In genomic region chr20:62331347-62331746, GRCh38 we compare ENCODE assay signal across 21 cellular contexts.
"Had no signal": no experiment of that assay in that cellular context is flagged by ENCODE, and none has a peak within 500 bp of the region (broad histone marks: within the 10 kb centered on the region; RNA-seq: fewer than 3 reads in every experiment).

No MANE protein-coding gene starts in this region.

- H3K4me1 Mint-ChIP-seq: mesothelial cell of epicardium; natural killer cell; stimulated activated naive CD8-positive, alpha-beta T cell treated with anti-CD3 and anti-CD28 coated beads, Interleukin-15, amount 100 ng/mL, for 72 hours had no signal

- H3K4me1 ChIP-seq: lower lobe of right lung, parathyroid adenoma, prostate gland, sigmoid colon, testis, transverse colon had no signal

- H3K4me3 ChIP-seq: coronary artery, lower lobe of right lung, prostate gland, sigmoid colon, skin epidermis, testis, transverse colon had no signal

- H3K9ac ChIP-seq: parathyroid adenoma had no signal

- DNase-seq: effector CD8-positive, alpha-beta T cell; foreskin melanocyte; head of caudate nucleus; hypothalamus; kidney glomerular epithelial cell; lower lobe of right lung; natural killer cell; sigmoid colon; stimulated activated CD4-positive, alpha-beta T cell treated with anti-CD3 and anti-CD28 coated beads, Interleukin-2, amount 100 ng/mL, for 24 hours; stimulated activated CD4-positive, alpha-beta T cell treated with anti-CD3 and anti-CD28 coated beads, Interleukin-4, amount 100 ng/mL, for 4 hours; stimulated activated naive B cell treated with anti-CD40 and anti-IgM and Interleukin-4, amounts not matched to agents 10 μg/mL and 1 μg/mL and 100 μg/mL, for 72 hours; stimulated activated naive CD8-positive, alpha-beta T cell treated with anti-CD3 and anti-CD28 coated beads, Interleukin-15, amount 100 ng/mL, for 72 hours; testis; transverse colon had no signal

- H3K27me3 Mint-ChIP-seq: memory B cell; stimulated activated naive B cell treated with anti-CD40 and anti-IgM and Interleukin-4, amounts not matched to agents 10 μg/mL and 1 μg/mL and 100 μg/mL, for 72 hours had no signal

- H3K4me3 Mint-ChIP-seq: memory B cell; mesothelial cell of epicardium; natural killer cell; stimulated activated naive B cell treated with anti-CD40 and anti-IgM and Interleukin-4, amounts not matched to agents 10 μg/mL and 1 μg/mL and 100 μg/mL, for 72 hours; stimulated activated naive CD8-positive, alpha-beta T cell treated with anti-CD3 and anti-CD28 coated beads, Interleukin-15, amount 100 ng/mL, for 72 hours had no signal

- H3K27ac Mint-ChIP-seq: memory B cell; mesothelial cell of epicardium; natural killer cell; stimulated activated naive B cell treated with anti-CD40 and anti-IgM and Interleukin-4, amounts not matched to agents 10 μg/mL and 1 μg/mL and 100 μg/mL, for 72 hours; stimulated activated naive CD8-positive, alpha-beta T cell treated with anti-CD3 and anti-CD28 coated beads, Interleukin-15, amount 100 ng/mL, for 72 hours had no signal

- H3K27me3 ChIP-seq: sigmoid colon, testis, transverse colon had no signal

- H3K9me3 Mint-ChIP-seq: memory B cell; mesothelial cell of epicardium; natural killer cell; stimulated activated naive B cell treated with anti-CD40 and anti-IgM and Interleukin-4, amounts not matched to agents 10 μg/mL and 1 μg/mL and 100 μg/mL, for 72 hours; stimulated activated naive CD8-positive, alpha-beta T cell treated with anti-CD3 and anti-CD28 coated beads, Interleukin-15, amount 100 ng/mL, for 72 hours had no signal

- H2AFZ ChIP-seq: parathyroid adenoma had no signal

- H3K36me3 ChIP-seq: transverse colon had no signal

- H3K9me3 ChIP-seq: lower lobe of right lung, prostate gland, sigmoid colon, testis, transverse colon had no signal

- H3K36me3 Mint-ChIP-seq: natural killer cell had no signal

- ATAC-seq: left lobe of liver; lower lobe of right lung; natural killer cell; stimulated activated naive B cell treated with anti-CD40 and anti-IgM and Interleukin-4, amounts not matched to agents 10 μg/mL and 1 μg/mL and 100 μg/mL, for 72 hours; stimulated activated naive CD8-positive, alpha-beta T cell treated with anti-CD3 and anti-CD28 coated beads, Interleukin-15, amount 100 ng/mL, for 72 hours had no signal

- H3K27ac ChIP-seq: coronary artery, lower lobe of right lung, parathyroid adenoma, prostate gland, skin epidermis, testis, transverse colon had no signal
